1 cellular context compared by ENCODE assay signal in the genomic region with DNA sequence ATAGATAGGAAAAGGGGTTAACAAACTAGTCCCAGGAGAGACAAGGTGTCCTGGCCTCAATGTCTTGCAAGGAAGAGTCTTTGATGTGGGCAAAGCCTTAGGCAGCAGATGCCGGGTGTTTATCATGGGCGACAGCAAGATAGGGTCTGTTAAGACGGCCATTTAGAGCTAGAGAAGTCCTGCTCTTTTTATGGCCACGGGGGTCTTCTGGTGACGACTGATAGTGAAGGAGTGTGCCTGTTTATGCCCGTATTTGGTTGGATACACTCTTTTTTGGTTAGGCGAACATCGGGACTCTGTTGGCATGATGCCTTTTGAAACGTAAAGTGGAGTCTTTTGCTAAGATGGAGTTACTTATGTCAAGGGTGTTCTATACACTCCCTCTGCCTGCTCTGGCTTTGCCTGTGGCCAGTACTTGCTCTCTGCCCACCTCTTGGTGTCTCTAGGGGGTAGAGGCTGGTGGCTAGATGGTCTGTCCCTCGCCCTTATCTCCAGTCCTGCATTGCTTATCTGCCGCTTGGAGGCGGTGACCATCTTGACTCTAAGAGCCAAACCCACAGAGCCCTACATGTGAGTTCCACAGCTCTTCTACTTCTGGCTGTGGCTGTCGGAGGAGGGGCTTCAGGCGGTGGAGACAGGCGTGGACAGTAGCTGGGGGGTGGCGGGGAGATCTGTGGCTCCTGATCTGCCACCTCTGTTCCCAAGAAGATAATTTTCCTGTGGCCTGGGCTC.
TF ChIP-seq lines count a peak whose summit lies in the region.

No MANE protein-coding gene starts in this region.

TF ChIP-seq in GM12878, 131 proteins besides CTCF, POLR2A, EP300 and RAD21:
- TF ChIP-seq, protein P1, sequence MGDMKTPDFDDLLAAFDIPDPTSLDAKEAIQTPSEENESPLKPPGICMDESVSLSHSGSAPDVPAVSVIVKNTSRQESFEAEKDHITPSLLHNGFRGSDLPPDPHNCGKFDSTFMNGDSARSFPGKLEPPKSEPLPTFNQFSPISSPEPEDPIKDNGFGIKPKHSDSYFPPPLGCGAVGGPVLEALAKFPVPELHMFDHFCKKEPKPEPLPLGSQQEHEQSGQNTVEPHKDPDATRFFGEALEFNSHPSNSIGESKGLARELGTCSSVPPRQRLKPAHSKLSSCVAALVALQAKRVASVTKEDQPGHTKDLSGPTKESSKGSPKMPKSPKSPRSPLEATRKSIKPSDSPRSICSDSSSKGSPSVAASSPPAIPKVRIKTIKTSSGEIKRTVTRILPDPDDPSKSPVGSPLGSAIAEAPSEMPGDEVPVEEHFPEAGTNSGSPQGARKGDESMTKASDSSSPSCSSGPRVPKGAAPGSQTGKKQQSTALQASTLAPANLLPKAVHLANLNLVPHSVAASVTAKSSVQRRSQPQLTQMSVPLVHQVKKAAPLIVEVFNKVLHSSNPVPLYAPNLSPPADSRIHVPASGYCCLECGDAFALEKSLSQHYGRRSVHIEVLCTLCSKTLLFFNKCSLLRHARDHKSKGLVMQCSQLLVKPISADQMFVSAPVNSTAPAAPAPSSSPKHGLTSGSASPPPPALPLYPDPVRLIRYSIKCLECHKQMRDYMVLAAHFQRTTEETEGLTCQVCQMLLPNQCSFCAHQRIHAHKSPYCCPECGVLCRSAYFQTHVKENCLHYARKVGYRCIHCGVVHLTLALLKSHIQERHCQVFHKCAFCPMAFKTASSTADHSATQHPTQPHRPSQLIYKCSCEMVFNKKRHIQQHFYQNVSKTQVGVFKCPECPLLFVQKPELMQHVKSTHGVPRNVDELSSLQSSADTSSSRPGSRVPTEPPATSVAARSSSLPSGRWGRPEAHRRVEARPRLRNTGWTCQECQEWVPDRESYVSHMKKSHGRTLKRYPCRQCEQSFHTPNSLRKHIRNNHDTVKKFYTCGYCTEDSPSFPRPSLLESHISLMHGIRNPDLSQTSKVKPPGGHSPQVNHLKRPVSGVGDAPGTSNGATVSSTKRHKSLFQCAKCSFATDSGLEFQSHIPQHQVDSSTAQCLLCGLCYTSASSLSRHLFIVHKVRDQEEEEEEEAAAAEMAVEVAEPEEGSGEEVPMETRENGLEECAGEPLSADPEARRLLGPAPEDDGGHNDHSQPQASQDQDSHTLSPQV (IDR thresholded peaks at IDR 0.05) = peak; percentile 95
- TF ChIP-seq, protein P2, sequence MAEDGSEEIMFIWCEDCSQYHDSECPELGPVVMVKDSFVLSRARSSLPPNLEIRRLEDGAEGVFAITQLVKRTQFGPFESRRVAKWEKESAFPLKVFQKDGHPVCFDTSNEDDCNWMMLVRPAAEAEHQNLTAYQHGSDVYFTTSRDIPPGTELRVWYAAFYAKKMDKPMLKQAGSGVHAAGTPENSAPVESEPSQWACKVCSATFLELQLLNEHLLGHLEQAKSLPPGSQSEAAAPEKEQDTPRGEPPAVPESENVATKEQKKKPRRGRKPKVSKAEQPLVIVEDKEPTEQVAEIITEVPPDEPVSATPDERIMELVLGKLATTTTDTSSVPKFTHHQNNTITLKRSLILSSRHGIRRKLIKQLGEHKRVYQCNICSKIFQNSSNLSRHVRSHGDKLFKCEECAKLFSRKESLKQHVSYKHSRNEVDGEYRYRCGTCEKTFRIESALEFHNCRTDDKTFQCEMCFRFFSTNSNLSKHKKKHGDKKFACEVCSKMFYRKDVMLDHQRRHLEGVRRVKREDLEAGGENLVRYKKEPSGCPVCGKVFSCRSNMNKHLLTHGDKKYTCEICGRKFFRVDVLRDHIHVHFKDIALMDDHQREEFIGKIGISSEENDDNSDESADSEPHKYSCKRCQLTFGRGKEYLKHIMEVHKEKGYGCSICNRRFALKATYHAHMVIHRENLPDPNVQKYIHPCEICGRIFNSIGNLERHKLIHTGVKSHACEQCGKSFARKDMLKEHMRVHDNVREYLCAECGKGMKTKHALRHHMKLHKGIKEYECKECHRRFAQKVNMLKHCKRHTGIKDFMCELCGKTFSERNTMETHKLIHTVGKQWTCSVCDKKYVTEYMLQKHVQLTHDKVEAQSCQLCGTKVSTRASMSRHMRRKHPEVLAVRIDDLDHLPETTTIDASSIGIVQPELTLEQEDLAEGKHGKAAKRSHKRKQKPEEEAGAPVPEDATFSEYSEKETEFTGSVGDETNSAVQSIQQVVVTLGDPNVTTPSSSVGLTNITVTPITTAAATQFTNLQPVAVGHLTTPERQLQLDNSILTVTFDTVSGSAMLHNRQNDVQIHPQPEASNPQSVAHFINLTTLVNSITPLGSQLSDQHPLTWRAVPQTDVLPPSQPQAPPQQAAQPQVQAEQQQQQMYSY (CRISPR knock-in tag; IDR thresholded peaks at IDR 0.05) = 0 out of 2 replicates have a peak, but pooled peaks have one; percentile 46
- TF ChIP-seq, protein P3, sequence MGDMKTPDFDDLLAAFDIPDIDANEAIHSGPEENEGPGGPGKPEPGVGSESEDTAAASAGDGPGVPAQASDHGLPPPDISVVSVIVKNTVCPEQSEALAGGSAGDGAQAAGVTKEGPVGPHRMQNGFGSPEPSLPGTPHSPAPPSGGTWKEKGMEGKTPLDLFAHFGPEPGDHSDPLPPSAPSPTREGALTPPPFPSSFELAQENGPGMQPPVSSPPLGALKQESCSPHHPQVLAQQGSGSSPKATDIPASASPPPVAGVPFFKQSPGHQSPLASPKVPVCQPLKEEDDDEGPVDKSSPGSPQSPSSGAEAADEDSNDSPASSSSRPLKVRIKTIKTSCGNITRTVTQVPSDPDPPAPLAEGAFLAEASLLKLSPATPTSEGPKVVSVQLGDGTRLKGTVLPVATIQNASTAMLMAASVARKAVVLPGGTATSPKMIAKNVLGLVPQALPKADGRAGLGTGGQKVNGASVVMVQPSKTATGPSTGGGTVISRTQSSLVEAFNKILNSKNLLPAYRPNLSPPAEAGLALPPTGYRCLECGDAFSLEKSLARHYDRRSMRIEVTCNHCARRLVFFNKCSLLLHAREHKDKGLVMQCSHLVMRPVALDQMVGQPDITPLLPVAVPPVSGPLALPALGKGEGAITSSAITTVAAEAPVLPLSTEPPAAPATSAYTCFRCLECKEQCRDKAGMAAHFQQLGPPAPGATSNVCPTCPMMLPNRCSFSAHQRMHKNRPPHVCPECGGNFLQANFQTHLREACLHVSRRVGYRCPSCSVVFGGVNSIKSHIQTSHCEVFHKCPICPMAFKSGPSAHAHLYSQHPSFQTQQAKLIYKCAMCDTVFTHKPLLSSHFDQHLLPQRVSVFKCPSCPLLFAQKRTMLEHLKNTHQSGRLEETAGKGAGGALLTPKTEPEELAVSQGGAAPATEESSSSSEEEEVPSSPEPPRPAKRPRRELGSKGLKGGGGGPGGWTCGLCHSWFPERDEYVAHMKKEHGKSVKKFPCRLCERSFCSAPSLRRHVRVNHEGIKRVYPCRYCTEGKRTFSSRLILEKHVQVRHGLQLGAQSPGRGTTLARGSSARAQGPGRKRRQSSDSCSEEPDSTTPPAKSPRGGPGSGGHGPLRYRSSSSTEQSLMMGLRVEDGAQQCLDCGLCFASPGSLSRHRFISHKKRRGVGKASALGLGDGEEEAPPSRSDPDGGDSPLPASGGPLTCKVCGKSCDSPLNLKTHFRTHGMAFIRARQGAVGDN (IDR thresholded peaks at IDR 0.05) = peak; percentile 81
- TF ChIP-seq CREB1 (IDR thresholded peaks at IDR 0.05; ENCODE audit: low read depth) = no peak
- no peak for TF ChIP-seq NFIC (IDR thresholded peaks at IDR 0.05; ENCODE audit: low read depth, low read length)
- TF ChIP-seq YY1 (IDR thresholded peaks at IDR 0.05; ENCODE audit: low read depth, low read length) = peak; percentile 12; the same call in 1 of the 2 replicates
- TF ChIP-seq IKZF1 (conservative IDR thresholded peaks at IDR 0.05) = no peak
